In genomic region chr11:122204206-122204605, GRCh38 we compare ENCODE assay signal across 31 cellular contexts.
DNase-seq lines count a peak whose midpoint lies in the region; ATAC-seq, FAIRE-seq and TF ChIP-seq lines count a peak whose summit lies in the region.
"Had no signal": no experiment of that assay in that cellular context is flagged by ENCODE, and none has a peak within 500 bp of the region (broad histone marks: within the 10 kb centered on the region; RNA-seq: fewer than 3 reads in every experiment).

No MANE protein-coding gene starts in this region.

- H2BK12ac ChIP-seq in mesenchymal stem cell (ENCODE audit: low read length in 2 of 2): peak overlapping the region; percentile 7 to 18

- H3K23ac ChIP-seq in mesenchymal stem cell (ENCODE audit: low read length in 2 of 2): no peak overlapping the region

- H4K91ac ChIP-seq in mesenchymal stem cell (ENCODE audit: low read length): no peak overlapping the region

- no peak overlapping the region for H3K4me3 ChIP-seq in astrocyte (ENCODE audit: insufficient read depth, low read depth, low read length)
- no peak overlapping the region for H3K4me3 ChIP-seq in mesenchymal stem cell (ENCODE audit: insufficient read depth in 1 of 2, low read depth in 1 of 2, low read length in 2 of 2)
- H3K4me3 ChIP-seq in tibial artery: no peak overlapping the region
- H3K4me3 ChIP-seq: heart left ventricle, lower lobe of right lung, SJCRH30, skin epidermis, tibial nerve had no signal

- peak overlapping the region in 1 of 2 experiments; percentile 41 for H3K18ac ChIP-seq in mesenchymal stem cell (ENCODE audit: low read depth in 1 of 2, low read length in 2 of 2)

- H2AK5ac ChIP-seq in mesenchymal stem cell (ENCODE audit: low read length, severe bottlenecking): no peak overlapping the region

- H2BK15ac ChIP-seq in mesenchymal stem cell (ENCODE audit: low read depth, poor library complexity, severe bottlenecking): no peak overlapping the region

- intact Hi-C loops in tibial artery (cut with DNase I; ENCODE audit: low total_unique reads): loop anchor here (5.0 to 10.0 kb wide), 2 partner anchors 169 to 547 kb away; no protein-coding TSS in a partner anchor

- H3K79me2 ChIP-seq in astrocyte (ENCODE audit: insufficient read depth, low read length): peaks cover 74% of the 10 kb centered on the region

- H3K4me2 ChIP-seq in astrocyte (ENCODE audit: low read length) (no peak overlapping the region), mesenchymal stem cell (ENCODE audit: low read length, poor library complexity, severe bottlenecking) (no peak overlapping the region)

- TF ChIP-seq CTCF in HFFc6 (IDR thresholded peaks at IDR 0.05): no peak
- TF ChIP-seq CTCF in astrocyte (IDR thresholded peaks at IDR 0.05; ENCODE audit: insufficient read depth, low read depth, low read length): no peak
- no peak for TF ChIP-seq CTCF in tibial artery (IDR thresholded peaks at IDR 0.05)

- ATAC-seq in stimulated activated naive CD8-positive, alpha-beta T cell treated with anti-CD3 and anti-CD28 coated beads, Interleukin-15, amount 100 ng/mL, for 72 hours: no peak
- ATAC-seq: activated CD4-positive, alpha-beta T cell treated with anti-CD3 and anti-CD28 coated beads for 36 hours; activated CD8-positive, alpha-beta T cell treated with anti-CD3 and anti-CD28 coated beads, Interleukin-2, amount 10 ng/mL, durations not matched to agents 7 days and 5 days; lower lobe of right lung; naive thymus-derived CD8-positive, alpha-beta T cell; stimulated activated naive B cell treated with anti-CD40 and anti-IgM and Interleukin-4, amounts not matched to agents 10 μg/mL and 1 μg/mL and 100 μg/mL, for 72 hours had no signal

- H4K8ac ChIP-seq in mesenchymal stem cell (ENCODE audit: low read length): no peak overlapping the region

- H3K27me3 ChIP-seq in astrocyte (ENCODE audit: insufficient read depth, low read length): no peaks in the 10 kb centered on the region
- H3K27me3 ChIP-seq in mesenchymal stem cell (ENCODE audit: control insufficient read depth in 1 of 2, insufficient read depth in 1 of 2, low read length in 2 of 2): no peaks in the 10 kb centered on the region
- H3K27me3 ChIP-seq in tibial artery: no peaks in the 10 kb centered on the region
- H3K27me3 ChIP-seq: foreskin keratinocyte, heart left ventricle, SJCRH30, tibial nerve had no signal

- H2BK5ac ChIP-seq in mesenchymal stem cell (ENCODE audit: low read depth, low read length, poor library complexity, severe bottlenecking): no peak overlapping the region

- H3K27ac Mint-ChIP-seq in HFFc6 (peak overlapping the region; percentile 76), astrocyte (ENCODE audit: unreplicated experiment) (no peak overlapping the region)
- H3K27ac Mint-ChIP-seq in stimulated activated naive CD8-positive, alpha-beta T cell treated with anti-CD3 and anti-CD28 coated beads, Interleukin-15, amount 100 ng/mL, for 72 hours: no peak overlapping the region
- H3K27ac Mint-ChIP-seq: activated CD4-positive, alpha-beta T cell treated with anti-CD3 and anti-CD28 coated beads for 36 hours; activated CD8-positive, alpha-beta T cell treated with anti-CD3 and anti-CD28 coated beads, Interleukin-2, amount 10 ng/mL, durations not matched to agents 7 days and 5 days; activated T-helper 2 cell treated with anti-CD3 and anti-CD28 coated beads, Interferon-gamma antibody, Interleukin-2, Interleukin-4, amounts not matched to agents 10 μg/mL and 5 μg/mL and 100 μg/mL, durations not matched to agents 14 hours and 24 hours and 36 hours; naive thymus-derived CD8-positive, alpha-beta T cell; stimulated activated naive B cell treated with anti-CD40 and anti-IgM and Interleukin-4, amounts not matched to agents 10 μg/mL and 1 μg/mL and 100 μg/mL, for 72 hours had no signal

- no peak overlapping the region for H2BK120ac ChIP-seq in mesenchymal stem cell (ENCODE audit: low read depth, low read length)

- no peaks in the 10 kb centered on the region for H3K36me3 ChIP-seq in astrocyte (ENCODE audit: insufficient read depth, low read length)
- H3K36me3 ChIP-seq in mesenchymal stem cell (ENCODE audit: control insufficient read depth in 1 of 2, insufficient read depth in 2 of 2, low read depth in 1 of 2, low read length in 2 of 2): no peaks in the 10 kb centered on the region
- no peaks in the 10 kb centered on the region for H3K36me3 ChIP-seq in tibial artery
- H3K36me3 ChIP-seq: heart left ventricle, lower lobe of right lung, SJCRH30, tibial nerve had no signal

- peaks cover 95% of the 10 kb centered on the region for H3K4me1 Mint-ChIP-seq in HFFc6 (ENCODE audit: low read depth)
- H3K4me1 Mint-ChIP-seq in astrocyte (ENCODE audit: low read depth, unreplicated experiment): peaks cover 24% of the 10 kb centered on the region
- no peaks in the 10 kb centered on the region for H3K4me1 Mint-ChIP-seq in stimulated activated naive CD8-positive, alpha-beta T cell treated with anti-CD3 and anti-CD28 coated beads, Interleukin-15, amount 100 ng/mL, for 72 hours
- H3K4me1 Mint-ChIP-seq: activated CD4-positive, alpha-beta T cell treated with anti-CD3 and anti-CD28 coated beads for 36 hours; stimulated activated naive B cell treated with anti-CD40 and anti-IgM and Interleukin-4, amounts not matched to agents 10 μg/mL and 1 μg/mL and 100 μg/mL, for 72 hours had no signal

- WGBS in mesenchymal stem cell: 79% methylated on average over 4 of the region's 5 CpGs

- H2AFZ ChIP-seq in astrocyte (ENCODE audit: low read depth, low read length) (no peak overlapping the region), mesenchymal stem cell (ENCODE audit: low read depth, low read length) (no peak overlapping the region)

- no peaks in the 10 kb centered on the region for H4K20me1 ChIP-seq in astrocyte (ENCODE audit: insufficient read depth, low read length)

- FAIRE-seq in astrocyte (lab: Jason Lieb, UNC): peak; percentile 73
- FAIRE-seq: GM12892, H54, kidney had no signal

- H3K9ac ChIP-seq in astrocyte (ENCODE audit: low read length): no peak overlapping the region
- peak overlapping the region; percentile 92 for H3K9ac ChIP-seq in mesenchymal stem cell (ENCODE audit: low read length)

- H3K27me3 Mint-ChIP-seq in HFFc6 (ENCODE audit: insufficient read depth) (no peaks in the 10 kb centered on the region), astrocyte (ENCODE audit: low read depth, unreplicated experiment) (no peaks in the 10 kb centered on the region)
- H3K27me3 Mint-ChIP-seq in stimulated activated naive CD8-positive, alpha-beta T cell treated with anti-CD3 and anti-CD28 coated beads, Interleukin-15, amount 100 ng/mL, for 72 hours: peaks cover 41% of the 10 kb centered on the region

- no peak overlapping the region for H3K14ac ChIP-seq in mesenchymal stem cell (ENCODE audit: low read length in 2 of 2)

- H3K27ac ChIP-seq in astrocyte (ENCODE audit: low read depth, low read length) (peak overlapping the region; percentile 93), mesenchymal stem cell (ENCODE audit: low read length, poor library complexity, severe bottlenecking) (no peak overlapping the region), tibial artery (peak overlapping the region; percentile 76 to 77)
- H3K27ac ChIP-seq: lower lobe of right lung, SJCRH30 had no signal

- H3K9me3 ChIP-seq in astrocyte (ENCODE audit: insufficient read depth, low read depth, low read length): no peaks in the 10 kb centered on the region
- H3K9me3 ChIP-seq in mesenchymal stem cell (ENCODE audit: control insufficient read depth, low read length): no peaks in the 10 kb centered on the region
- no peaks in the 10 kb centered on the region for H3K9me3 ChIP-seq in tibial artery
- H3K9me3 ChIP-seq: heart left ventricle, lower lobe of right lung, SJCRH30, tibial nerve had no signal

- H3K79me1 ChIP-seq in mesenchymal stem cell (replicated peaks; ENCODE audit: low read length, poor library complexity, severe bottlenecking): peaks cover 4% of the 10 kb centered on the region

- H3K4ac ChIP-seq in mesenchymal stem cell (ENCODE audit: low read depth in 1 of 2, low read length in 2 of 2): no peak overlapping the region

- peaks cover 16% of the 10 kb centered on the region for H3K36me3 Mint-ChIP-seq in HFFc6 (ENCODE audit: low read depth)
- H3K36me3 Mint-ChIP-seq in astrocyte (ENCODE audit: low read depth, unreplicated experiment): no peaks in the 10 kb centered on the region
- H3K36me3 Mint-ChIP-seq: naive thymus-derived CD8-positive, alpha-beta T cell; stimulated activated naive B cell treated with anti-CD40 and anti-IgM and Interleukin-4, amounts not matched to agents 10 μg/mL and 1 μg/mL and 100 μg/mL, for 72 hours had no signal

- H3K9me3 Mint-ChIP-seq in HFFc6 (no peaks in the 10 kb centered on the region), astrocyte (ENCODE audit: unreplicated experiment) (no peaks in the 10 kb centered on the region)
- no peaks in the 10 kb centered on the region for H3K9me3 Mint-ChIP-seq in stimulated activated naive CD8-positive, alpha-beta T cell treated with anti-CD3 and anti-CD28 coated beads, Interleukin-15, amount 100 ng/mL, for 72 hours
- H3K9me3 Mint-ChIP-seq: activated T-helper 2 cell treated with anti-CD3 and anti-CD28 coated beads, Interferon-gamma antibody, Interleukin-2, Interleukin-4, amounts not matched to agents 10 μg/mL and 5 μg/mL and 100 μg/mL, durations not matched to agents 14 hours and 24 hours and 36 hours; stimulated activated naive B cell treated with anti-CD40 and anti-IgM and Interleukin-4, amounts not matched to agents 10 μg/mL and 1 μg/mL and 100 μg/mL, for 72 hours had no signal

- H3K4me1 ChIP-seq in astrocyte (ENCODE audit: insufficient read depth, low read length) (peaks cover 70% of the 10 kb centered on the region), mesenchymal stem cell (ENCODE audit: control insufficient read depth, insufficient read depth, low read depth, low read length) (peaks cover 12% of the 10 kb centered on the region), tibial artery (peaks cover 0 to 83% (median 42%) of the 10 kb centered on the region in 4 donors)

- DNase-seq in HFFc6: no peak
- peak; percentile 45 for DNase-seq in astrocyte (ENCODE audit: low read depth)
- DNase-seq in mesenchymal stem cell: no peak
- DNase-seq in tibial artery: no peak
- no peak for DNase-seq in NCI-H1930 (lab: John Stamatoyannopoulos, UW)
- no peak for DNase-seq in stimulated activated naive CD8-positive, alpha-beta T cell treated with anti-CD3 and anti-CD28 coated beads, Interleukin-15, amount 100 ng/mL, for 72 hours
- no peak for DNase-seq in stimulated activated CD4-positive, alpha-beta T cell treated with anti-CD3 and anti-CD28 coated beads, Interleukin-12 subunit alpha, Interleukin-12 subunit beta, amount 100 ng/mL, for 4 hours
- no peak for DNase-seq in ureter (ENCODE audit: low spot score)
- DNase-seq: activated CD4-positive, alpha-beta T cell treated with anti-CD3 and anti-CD28 coated beads for 36 hours; activated CD8-positive, alpha-beta T cell treated with anti-CD3 and anti-CD28 coated beads, Interleukin-2, amount 10 ng/mL, durations not matched to agents 7 days and 5 days; activated naive CD4-positive, alpha-beta T cell treated with anti-CD3 and anti-CD28 coated beads, Interleukin-2, amount 50 U/mL, for 16 hours; activated T-cell treated with anti-CD3 and anti-CD28 coated beads for 4 hours; amygdala; COR-L47; erythroblast; foreskin keratinocyte; heart left ventricle; kidney; lower lobe of right lung; naive thymus-derived CD8-positive, alpha-beta T cell; NCI-H446 treated with DMSO at 0.1 percent for 48 hours; NCI-H774; occipital lobe; SJCRH30; stimulated activated naive B cell treated with anti-CD40 and anti-IgM and Interleukin-4, amounts not matched to agents 10 μg/mL and 1 μg/mL and 100 μg/mL, for 72 hours; SW 1271 had no signal

- H3K4me3 Mint-ChIP-seq in HFFc6: peak overlapping the region; percentile 92; the same call in 1 of the 2 replicates
- H3K4me3 Mint-ChIP-seq in astrocyte (ENCODE audit: unreplicated experiment): no peak overlapping the region
- no peak overlapping the region for H3K4me3 Mint-ChIP-seq in stimulated activated naive CD8-positive, alpha-beta T cell treated with anti-CD3 and anti-CD28 coated beads, Interleukin-15, amount 100 ng/mL, for 72 hours
- H3K4me3 Mint-ChIP-seq: activated CD4-positive, alpha-beta T cell treated with anti-CD3 and anti-CD28 coated beads for 36 hours; activated CD8-positive, alpha-beta T cell treated with anti-CD3 and anti-CD28 coated beads, Interleukin-2, amount 10 ng/mL, durations not matched to agents 7 days and 5 days; naive thymus-derived CD8-positive, alpha-beta T cell; stimulated activated naive B cell treated with anti-CD40 and anti-IgM and Interleukin-4, amounts not matched to agents 10 μg/mL and 1 μg/mL and 100 μg/mL, for 72 hours had no signal
